Comparison of ENCODE assay signal across 1 cellular context in genomic region chr4:15533817-15534216, GRCh38.
TF ChIP-seq lines count a peak whose summit lies in the region.

No MANE protein-coding gene starts in this region.

TF ChIP-seq in GM23338, 12 proteins besides CTCF, POLR2A, EP300 and RAD21:
- no peak for TF ChIP-seq NANOG (IDR thresholded peaks at IDR 0.05; ENCODE audit: borderline replicate concordance)
- TF ChIP-seq, protein P1, sequence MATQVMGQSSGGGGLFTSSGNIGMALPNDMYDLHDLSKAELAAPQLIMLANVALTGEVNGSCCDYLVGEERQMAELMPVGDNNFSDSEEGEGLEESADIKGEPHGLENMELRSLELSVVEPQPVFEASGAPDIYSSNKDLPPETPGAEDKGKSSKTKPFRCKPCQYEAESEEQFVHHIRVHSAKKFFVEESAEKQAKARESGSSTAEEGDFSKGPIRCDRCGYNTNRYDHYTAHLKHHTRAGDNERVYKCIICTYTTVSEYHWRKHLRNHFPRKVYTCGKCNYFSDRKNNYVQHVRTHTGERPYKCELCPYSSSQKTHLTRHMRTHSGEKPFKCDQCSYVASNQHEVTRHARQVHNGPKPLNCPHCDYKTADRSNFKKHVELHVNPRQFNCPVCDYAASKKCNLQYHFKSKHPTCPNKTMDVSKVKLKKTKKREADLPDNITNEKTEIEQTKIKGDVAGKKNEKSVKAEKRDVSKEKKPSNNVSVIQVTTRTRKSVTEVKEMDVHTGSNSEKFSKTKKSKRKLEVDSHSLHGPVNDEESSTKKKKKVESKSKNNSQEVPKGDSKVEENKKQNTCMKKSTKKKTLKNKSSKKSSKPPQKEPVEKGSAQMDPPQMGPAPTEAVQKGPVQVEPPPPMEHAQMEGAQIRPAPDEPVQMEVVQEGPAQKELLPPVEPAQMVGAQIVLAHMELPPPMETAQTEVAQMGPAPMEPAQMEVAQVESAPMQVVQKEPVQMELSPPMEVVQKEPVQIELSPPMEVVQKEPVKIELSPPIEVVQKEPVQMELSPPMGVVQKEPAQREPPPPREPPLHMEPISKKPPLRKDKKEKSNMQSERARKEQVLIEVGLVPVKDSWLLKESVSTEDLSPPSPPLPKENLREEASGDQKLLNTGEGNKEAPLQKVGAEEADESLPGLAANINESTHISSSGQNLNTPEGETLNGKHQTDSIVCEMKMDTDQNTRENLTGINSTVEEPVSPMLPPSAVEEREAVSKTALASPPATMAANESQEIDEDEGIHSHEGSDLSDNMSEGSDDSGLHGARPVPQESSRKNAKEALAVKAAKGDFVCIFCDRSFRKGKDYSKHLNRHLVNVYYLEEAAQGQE (IDR thresholded peaks at IDR 0.05; ENCODE audit: unreplicated experiment), result no peak
- TF ChIP-seq EZH2phosphoT487 (IDR thresholded peaks at IDR 0.05; ENCODE audit: unreplicated experiment), result no peak
- no peak for TF ChIP-seq POLR2AphosphoS5 (IDR thresholded peaks at IDR 0.05; ENCODE audit: low read depth)
- TF ChIP-seq STAT1 (IDR thresholded peaks at IDR 0.05; ENCODE audit: unreplicated experiment), result no peak
- no peak for TF ChIP-seq ZNF462 (CRISPR knock-in tag; IDR thresholded peaks at IDR 0.05)
- TF ChIP-seq EZH2 (IDR thresholded peaks at IDR 0.05; ENCODE audit: low read depth, unreplicated experiment), result no peak
- no peak for TF ChIP-seq CREB1 (CRISPR knock-in tag; IDR thresholded peaks at IDR 0.05; ENCODE audit: low read depth)
